14 cellular contexts compared by ENCODE assay signal in genomic region chr17:50208611-50209061, GRCh38. TPM values are rescaled to one million over a fixed set of nuclear protein-coding genes. Genes with fewer than 3 reads are reported as not detected.
DNase-seq lines count a peak whose midpoint lies in the region; TF ChIP-seq lines count a peak whose summit lies in the region.
"Had no signal": no experiment of that assay in that cellular context is flagged by ENCODE, and none has a peak within 500 bp of the region (broad histone marks: within the 10 kb centered on the region; RNA-seq: fewer than 3 reads in every experiment).

No MANE protein-coding gene starts in this region.

- intact Hi-C loops in ovary (cut with DNase I) = no loop called here

- H3K9me3 ChIP-seq in AG04450 (ENCODE audit: control insufficient read depth, insufficient read depth, low read length) (no peaks in the 10 kb centered on the region), HUES6 (ENCODE audit: control insufficient read depth, insufficient read depth, low read depth, low read length) (no peaks in the 10 kb centered on the region), ovary (no peaks in the 10 kb centered on the region)
- H3K9me3 ChIP-seq: BLaER1 had no signal

- no peaks in the 10 kb centered on the region for H3K27me3 ChIP-seq in AG04450 (ENCODE audit: control insufficient read depth, insufficient read depth, low read length)
- no peaks in the 10 kb centered on the region; the same call in 1 of the 2 replicates for H3K27me3 ChIP-seq in HUES6 (ENCODE audit: control insufficient read depth, insufficient read depth, low read length)
- H3K27me3 ChIP-seq in ovary = no peaks in the 10 kb centered on the region

- TF ChIP-seq EP300 in ovary (IDR thresholded peaks at IDR 0.05) = no peak

- CTCF ChIA-PET in AG04450 (lab: Charles Lee) = interaction anchor here (2.1 kb wide), 1 partner anchor 10 kb away, joined by 5 read pairs; no protein-coding TSS in a partner anchor

- H3K27ac ChIP-seq in AG04450 (ENCODE audit: low read depth, low read length) (peak overlapping the region; percentile 100), HUES6 (ENCODE audit: low read depth, low read length) (peak overlapping the region; percentile 30; the same call in 1 of the 2 replicates), ovary (peak overlapping the region; percentile 40 to 95)
- H3K27ac ChIP-seq: BLaER1, HL-60 had no signal

- H3K4me3 ChIP-seq in AG04450 (ENCODE audit: low read depth, low read length) (no peak overlapping the region), HUES6 (ENCODE audit: low read depth, low read length) (no peak overlapping the region), ovary (no peak overlapping the region)
- H3K4me3 ChIP-seq: BLaER1 had no signal

- POLR2A ChIA-PET in AG04450 (lab: Yijun Ruan, JAX) = interaction anchor here (2.2 to 14.8 kb wide), 6 partner anchors 5 to 81 kb away, joined by 9 to 726 read pairs (median 188); partner anchors contain the start of genes COL1A1 and TMEM92

- TF ChIP-seq CTCF in AG04450 (IDR thresholded peaks at IDR 0.05; ENCODE audit: low read depth, low read length) = no peak
- TF ChIP-seq CTCF in ovary (IDR thresholded peaks at IDR 0.05) = no peak

- no peak for DNase-seq in AG04450 (ENCODE audit: low read depth, low spot score)
- DNase-seq in erythroblast (lab: John Stamatoyannopoulos, UW) = peak; percentile 47 to 79
- DNase-seq in ovary = peak; percentile 11 to 42 (median 35)
- no peak for DNase-seq in inferior parietal cortex (ENCODE audit: extremely low spot score)
- DNase-seq in effector CD4-positive, alpha-beta T cell = no peak
- DNase-seq in NCI-H1694 treated with DMSO at 0.1 percent for 48 hours (lab: John Stamatoyannopoulos, UW) = no peak
- DNase-seq in NAMALWA (ENCODE audit: low spot score) = no peak
- DNase-seq: activated T-cell treated with anti-CD3 and anti-CD28 coated beads, Interleukin-2, amount 50 U/mL, for 48 hours; NCI-H1048; SHP77 treated with DMSO at 0.1 percent for 48 hours had no signal

- 63 to 72% (median 65%) methylated on average over 3 of the region's 3 CpGs for WGBS in ovary, 3 donors

- H3K4me1 ChIP-seq in HUES6 (ENCODE audit: control insufficient read depth, insufficient read depth, low read length) (peaks cover 76% of the 10 kb centered on the region), ovary (ENCODE audit: insufficient read depth) (peaks cover 44% of the 10 kb centered on the region)

- H3K9ac ChIP-seq in HUES6 (ENCODE audit: low read length) = peak overlapping the region; percentile 91
- H3K9ac ChIP-seq: BLaER1 had no signal

- TF ChIP-seq POLR2A in erythroblast (IDR thresholded peaks at IDR 0.05; ENCODE audit: low read length) (no peak), ovary (IDR thresholded peaks at IDR 0.05) (no peak)

- no peaks in the 10 kb centered on the region for H3K36me3 ChIP-seq in HUES6 (ENCODE audit: control insufficient read depth, insufficient read depth, low read length)
- H3K36me3 ChIP-seq in ovary = no peaks in the 10 kb centered on the region
- H3K36me3 ChIP-seq: BLaER1 had no signal

RNA-seq across cellular contexts. Expression of gene COL1A1, which starts 7.2 kb away (rescaled TPM):
- 1,356 and 3,120 TPM in 2 replicates for polyA plus RNA-seq in AG04450 (2011; rRNA removed)
- polyA minus RNA-seq in AG04450 (2011; rRNA and poly(A)+ RNA removed) = 2,155 and 4,267 TPM in 2 replicates
- total RNA-seq in ovary = 1,000 to 10,000 TPM in 1 of 7 donors, 100 to 1,000 TPM in 5, 10 to 100 TPM in 1; 71.2 to 1,087 (median 550) TPM
- 100 to 1,000 TPM; 260 to 321 TPM for polyA plus RNA-seq in ovary

RNA-seq across cellular contexts. Expression of gene SGCA, which starts 42.8 kb away (rescaled TPM):
- polyA plus RNA-seq in AG04450 (2011; rRNA removed) (0.16 and 0.21 TPM in 2 replicates), ovary (1 to 10 TPM; 2.2 to 3.4 TPM)
- polyA minus RNA-seq in AG04450 (2011; rRNA and poly(A)+ RNA removed) = not detected in 2 replicates
- total RNA-seq in ovary = 1 to 10 TPM in 5 of 7 donors, under 1 TPM in 2; 0.48 to 3.4 (median 1.2) TPM
- total RNA-seq: kidney epithelial cell had no signal

RNA-seq across cellular contexts. Expression of gene PPP1R9B, which starts 58.2 kb away (rescaled TPM):
- polyA plus RNA-seq in AG04450 (2011; rRNA removed) (17.6 and 18.2 TPM in 2 replicates), ovary (10 to 100 TPM; 17.8 to 33.0 TPM)
- polyA minus RNA-seq in AG04450 (2011; rRNA and poly(A)+ RNA removed) = 35.7 and 42.5 TPM in 2 replicates
- total RNA-seq in ovary = 100 to 1,000 TPM in 1 of 7 donors, 10 to 100 TPM in 6; 14.8 to 109 (median 75.4) TPM

Comparison
In these comparisons a context has a peak if more than half of its experiments do, and no peak if none do; other contexts are left out.
1. DNase-seq: peak in erythroblast (2 of 2) and ovary (5 of 5); none in AG04450 (single experiment), inferior parietal cortex (single experiment), effector CD4-positive, alpha-beta T cell (single experiment), NCI-H1694 treated with DMSO at 0.1 percent for 48 hours (single experiment) and NAMALWA (single experiment).
2. H3K27ac ChIP-seq: peak in every context shown above with its lines; median percentile 100 in AG04450; 68 in ovary; 30 in HUES6.